ENCODE assay signal across 14 cellular contexts in genomic region chr5:95162231-95162992, GRCh38.
DNase-seq lines count a peak whose midpoint lies in the region; ATAC-seq lines count a peak whose summit lies in the region.
"Had no signal": no experiment of that assay in that cellular context is flagged by ENCODE, and none has a peak within 500 bp of the region (broad histone marks: within the 10 kb centered on the region; RNA-seq: fewer than 3 reads in every experiment).

No MANE protein-coding gene starts in this region.

- no peaks in the 10 kb centered on the region for H3K4me1 Mint-ChIP-seq in activated CD4-positive, alpha-beta T cell treated with anti-CD3 and anti-CD28 coated beads, Interleukin-2, amount 10 ng/mL, durations not matched to agents 24 days and 14 days
- H3K4me1 Mint-ChIP-seq: mesothelial cell of epicardium had no signal

- H3K27me3 Mint-ChIP-seq in activated CD4-positive, alpha-beta T cell treated with anti-CD3 and anti-CD28 coated beads, Interleukin-2, amount 10 ng/mL, durations not matched to agents 24 days and 14 days, result peaks cover 5% of the 10 kb centered on the region
- H3K27me3 Mint-ChIP-seq: activated CD8-positive, alpha-beta T cell treated with anti-CD3 and anti-CD28 coated beads for 36 hours had no signal

- no peak overlapping the region for H3K27ac Mint-ChIP-seq in activated CD4-positive, alpha-beta T cell treated with anti-CD3 and anti-CD28 coated beads, Interleukin-2, amount 10 ng/mL, durations not matched to agents 24 days and 14 days
- H3K27ac Mint-ChIP-seq: activated CD8-positive, alpha-beta T cell treated with anti-CD3 and anti-CD28 coated beads for 36 hours; mesothelial cell of epicardium had no signal

- no peak for ATAC-seq in HG03139 (IDR thresholded peaks at IDR 0.05; ENCODE audit: unreplicated experiment)
- ATAC-seq: A549; activated CD8-positive, alpha-beta T cell treated with anti-CD3 and anti-CD28 coated beads for 36 hours had no signal

- intact Hi-C loops in activated CD4-positive, alpha-beta T cell treated with anti-CD3 and anti-CD28 coated beads, Interleukin-2, amount 10 ng/mL, durations not matched to agents 24 days and 14 days (cut with micrococcal nuclease), result no loop called here

- DNase-seq in NCI-H146 treated with DMSO at 0.1 percent for 48 hours (lab: John Stamatoyannopoulos, UW; ENCODE audit: unreplicated experiment) (peak; percentile 16), NCI-H146 (lab: John Stamatoyannopoulos, UW) (no peak), NAMALWA (ENCODE audit: low spot score) (peak; percentile 37), SIG-M5 treated with dmso at 0.1 percent for 504 hours (lab: John Stamatoyannopoulos, UW; ENCODE audit: unreplicated experiment) (peak; percentile 54), pons (ENCODE audit: low spot score) (peak; percentile 26)
- no peak for DNase-seq in stimulated activated naive CD4-positive, alpha-beta T cell (lab: John Stamatoyannopoulos, UW)
- DNase-seq in activated CD4-positive, alpha-beta T cell treated with anti-CD3 and anti-CD28 coated beads, Interleukin-2, amount 10 ng/mL, durations not matched to agents 24 days and 14 days, result no peak
- DNase-seq: activated CD8-positive, alpha-beta T cell treated with anti-CD3 and anti-CD28 coated beads for 36 hours; activated gamma-delta T cell treated with Interleukin-2 at 50 U/mL for 16 hours; Peyer's patch; upper lobe of left lung had no signal

- H3K36me3 Mint-ChIP-seq in activated CD4-positive, alpha-beta T cell treated with anti-CD3 and anti-CD28 coated beads, Interleukin-2, amount 10 ng/mL, durations not matched to agents 24 days and 14 days (ENCODE audit: low read depth), result no peaks in the 10 kb centered on the region
- H3K36me3 Mint-ChIP-seq: mesothelial cell of epicardium had no signal

- no peak overlapping the region for H3K4me3 Mint-ChIP-seq in activated CD4-positive, alpha-beta T cell treated with anti-CD3 and anti-CD28 coated beads, Interleukin-2, amount 10 ng/mL, durations not matched to agents 24 days and 14 days
- H3K4me3 Mint-ChIP-seq: activated CD8-positive, alpha-beta T cell treated with anti-CD3 and anti-CD28 coated beads for 36 hours; mesothelial cell of epicardium had no signal

- no peaks in the 10 kb centered on the region for H3K9me3 Mint-ChIP-seq in activated CD4-positive, alpha-beta T cell treated with anti-CD3 and anti-CD28 coated beads, Interleukin-2, amount 10 ng/mL, durations not matched to agents 24 days and 14 days
- H3K9me3 Mint-ChIP-seq: activated CD8-positive, alpha-beta T cell treated with anti-CD3 and anti-CD28 coated beads for 36 hours; mesothelial cell of epicardium had no signal

Comparison
In these comparisons a context has a peak if more than half of its experiments do, and no peak if none do; other contexts are left out.
1. DNase-seq: peak in NCI-H146 treated with DMSO at 0.1 percent for 48 hours (single experiment), NAMALWA (single experiment), SIG-M5 treated with dmso at 0.1 percent for 504 hours (single experiment) and pons (single experiment); none in NCI-H146 (single experiment), stimulated activated naive CD4-positive, alpha-beta T cell (0 of 6) and activated CD4-positive, alpha-beta T cell treated with anti-CD3 and anti-CD28 coated beads, Interleukin-2, amount 10 ng/mL, durations not matched to agents 24 days and 14 days (single experiment).